Comparison of ENCODE assay signal across 8 cellular contexts in the genomic region with DNA sequence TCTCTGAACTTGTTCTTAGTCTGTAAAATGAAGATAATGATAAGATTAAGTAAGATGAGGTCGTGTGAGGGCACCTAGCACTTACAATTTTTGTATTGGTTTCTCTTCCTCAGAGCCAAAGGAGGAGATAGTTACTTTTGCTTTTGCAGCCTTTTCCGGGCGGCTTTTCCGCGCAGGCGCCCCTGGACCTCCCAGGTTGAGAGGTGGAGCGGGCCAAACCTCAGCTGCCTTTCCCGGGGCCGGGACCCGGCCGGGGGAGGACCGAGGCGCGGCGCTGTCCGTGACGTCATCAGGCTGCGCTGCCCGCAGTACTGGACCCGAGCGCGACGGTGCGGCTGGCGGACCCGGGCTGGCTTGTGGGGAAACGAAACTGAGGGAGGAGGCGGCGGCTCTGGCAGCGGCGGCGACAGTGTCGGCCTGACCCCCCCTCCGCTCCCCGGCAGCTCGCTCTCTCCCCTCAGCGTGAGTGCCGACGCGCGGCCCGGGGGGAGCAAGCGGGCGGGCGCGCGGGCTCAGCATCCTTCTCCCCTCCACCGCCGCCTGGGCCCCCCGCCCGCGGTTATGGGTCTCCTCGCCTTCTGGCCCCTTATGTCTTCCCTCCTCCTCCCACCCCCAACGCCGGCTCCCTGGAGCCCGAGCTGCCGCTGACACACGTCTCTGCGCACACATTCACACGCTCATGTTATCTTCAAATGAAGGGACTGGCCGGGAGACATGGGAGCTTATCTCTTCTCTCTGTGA. TPM values are rescaled to one million over a fixed set of nuclear protein-coding genes. Genes with fewer than 3 reads are reported as not detected.
DNase-seq lines count a peak whose midpoint lies in the region; ATAC-seq, FAIRE-seq and TF ChIP-seq lines count a peak whose summit lies in the region.

A gene with protein sequence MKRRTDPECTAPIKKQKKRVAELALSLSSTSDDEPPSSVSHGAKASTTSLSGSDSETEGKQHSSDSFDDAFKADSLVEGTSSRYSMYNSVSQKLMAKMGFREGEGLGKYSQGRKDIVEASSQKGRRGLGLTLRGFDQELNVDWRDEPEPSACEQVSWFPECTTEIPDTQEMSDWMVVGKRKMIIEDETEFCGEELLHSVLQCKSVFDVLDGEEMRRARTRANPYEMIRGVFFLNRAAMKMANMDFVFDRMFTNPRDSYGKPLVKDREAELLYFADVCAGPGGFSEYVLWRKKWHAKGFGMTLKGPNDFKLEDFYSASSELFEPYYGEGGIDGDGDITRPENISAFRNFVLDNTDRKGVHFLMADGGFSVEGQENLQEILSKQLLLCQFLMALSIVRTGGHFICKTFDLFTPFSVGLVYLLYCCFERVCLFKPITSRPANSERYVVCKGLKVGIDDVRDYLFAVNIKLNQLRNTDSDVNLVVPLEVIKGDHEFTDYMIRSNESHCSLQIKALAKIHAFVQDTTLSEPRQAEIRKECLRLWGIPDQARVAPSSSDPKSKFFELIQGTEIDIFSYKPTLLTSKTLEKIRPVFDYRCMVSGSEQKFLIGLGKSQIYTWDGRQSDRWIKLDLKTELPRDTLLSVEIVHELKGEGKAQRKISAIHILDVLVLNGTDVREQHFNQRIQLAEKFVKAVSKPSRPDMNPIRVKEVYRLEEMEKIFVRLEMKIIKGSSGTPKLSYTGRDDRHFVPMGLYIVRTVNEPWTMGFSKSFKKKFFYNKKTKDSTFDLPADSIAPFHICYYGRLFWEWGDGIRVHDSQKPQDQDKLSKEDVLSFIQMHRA (plus strand): TSS at position 306 of the 741 bp plus-strand sequence. CDS start 2,409 bp downstream, outside the sequence.

- peaks cover 8% of the 10 kb centered on the region for H3K36me3 Mint-ChIP-seq in natural killer cell

- peaks cover 6 to 13% of the 10 kb centered on the region in 2 donors for H3K27me3 Mint-ChIP-seq in natural killer cell (ENCODE audit: low read depth in 2 of 2)

- H3K9me3 Mint-ChIP-seq in natural killer cell, result no peaks in the 10 kb centered on the region

- ATAC-seq in natural killer cell, result peak; percentile 85 to 94 (median 88)

- peak within 1 kb of the TSS; percentile 80 to 85 for H3K27ac Mint-ChIP-seq in natural killer cell

- peaks cover 31 to 42% of the 10 kb centered on the region in 2 donors for H3K4me1 Mint-ChIP-seq in natural killer cell

- TF ChIP-seq CTCF in natural killer cell (IDR thresholded peaks at IDR 0.05), result no peak

- H3K4me3 Mint-ChIP-seq in natural killer cell, result peak within 1 kb of the TSS; percentile 76

- DNase-seq in ELF-1 (ENCODE audit: low read depth, low spot score) (peak; percentile 94), H54 (ENCODE audit: insufficient read length, low spot score) (peak; percentile 96), LoVo (ENCODE audit: low spot score) (peak; percentile 95), fibroblast of peridontal ligament (ENCODE audit: extremely low read depth) (peak; percentile 85), natural killer cell (peak; percentile 96)
- DNase-seq in activated T-helper 9 cell treated with anti-CD3 and anti-CD28 coated beads, Interleukin-2, amount 50 U/mL, for 16 hours (ENCODE audit: low read depth), result peak; percentile 96
- peak; percentile 95 for DNase-seq in stimulated activated naive CD4-positive, alpha-beta T cell treated with Interleukin-2 at 50 U/mL for 16 hours (lab: John Stamatoyannopoulos, UW)

- intact Hi-C loops in natural killer cell (cut with micrococcal nuclease), result loop anchor here (2.0 to 5.0 kb wide), 3 partner anchors 52 to 84 kb away; no protein-coding TSS in a partner anchor

- FAIRE-seq in H54 (lab: Jason Lieb, UNC), result no peak

- TF ChIP-seq POLR2A in H54 (IDR thresholded peaks at IDR 0.05; ENCODE audit: low read depth, low read length) (peak; percentile 80), Raji (IDR thresholded peaks at IDR 0.05; ENCODE audit: insufficient read depth, low read depth, low read length) (peak; percentile 72)

RNA-seq across cellular contexts. Expression of the gene that starts here (rescaled TPM):
- total RNA-seq in natural killer cell, result 100 to 1,000 TPM in 1 of 3 donors, 10 to 100 TPM in 2; 85.0 to 111 (median 94.7) TPM

Comparison
In these comparisons a context has a peak if more than half of its experiments do, and no peak if none do; other contexts are left out.
1. Peak in every context shown above with its lines: DNase-seq and ATAC-seq.